1 cellular context compared by ENCODE assay signal in genomic region chrX:110268875-110269274, GRCh38.
TF ChIP-seq lines count a peak whose summit lies in the region.

No MANE protein-coding gene starts in this region.

TF ChIP-seq in A549, 52 proteins besides CTCF, POLR2A, EP300 and RAD21 (continued from another document):
- no peak for TF ChIP-seq HES2 (IDR thresholded peaks at IDR 0.05)
- no peak for TF ChIP-seq MYC (IDR thresholded peaks at IDR 0.05; ENCODE audit: borderline replicate concordance, low read length)
- TF ChIP-seq NPAS2 (CRISPR knock-in tag; IDR thresholded peaks at IDR 0.05; ENCODE audit: borderline replicate concordance) = no peak
- TF ChIP-seq PHF8 (IDR thresholded peaks at IDR 0.05; ENCODE audit: borderline replicate concordance, low read depth) = no peak
- TF ChIP-seq HOXB5 (CRISPR knock-in tag; IDR thresholded peaks at IDR 0.05) = no peak
- TF ChIP-seq FOSB (CRISPR knock-in tag; IDR thresholded peaks at IDR 0.05) = no peak
- TF ChIP-seq FOXS1 (CRISPR knock-in tag; IDR thresholded peaks at IDR 0.05) = no peak
- no peak for TF ChIP-seq CBX2 (IDR thresholded peaks at IDR 0.05; ENCODE audit: borderline replicate concordance, low read depth)
